Comparison of ENCODE assay signal across 22 cellular contexts in genomic region chr9:117729375-117729774, GRCh38. TPM values are rescaled to one million over a fixed set of nuclear protein-coding genes. Genes with fewer than 3 reads are reported as not detected.
DNase-seq lines count a peak whose midpoint lies in the region; ATAC-seq, FAIRE-seq and TF ChIP-seq lines count a peak whose summit lies in the region.
"Had no signal": no experiment of that assay in that cellular context is flagged by ENCODE, and none has a peak within 500 bp of the region (broad histone marks: within the 10 kb centered on the region; RNA-seq: fewer than 3 reads in every experiment).

No MANE protein-coding gene starts in this region.

- no peak overlapping the region for H2BK120ac ChIP-seq in H1 (replicated peaks; ENCODE audit: low read depth, low read length)

- 53 to 62% (median 60%) methylated on average over 2 of the region's 2 CpGs for WGBS in heart left ventricle, 4 donors
- 85% methylated on average over 2 of the region's 2 CpGs; no CpG with 5 or more reads in 1 of the 2 experiments for WGBS in H1 (ENCODE audit: extremely low coverage in 1 of 2, insufficient coverage in 1 of 2, insufficient read length in 1 of 2, insufficient replicate concordance in 2 of 2, low coverage in 1 of 2, low lambda C conversion rate in 2 of 2, missing lambda C conversion rate in 1 of 2), 2 experiments

- no peak overlapping the region for H2BK20ac ChIP-seq in H1 (ENCODE audit: low read length)

- POLR2A ChIA-PET in H1 (lab: Charles Lee; ENCODE audit: partially characterized antibody): no interaction called here

- no peak overlapping the region for H4K5ac ChIP-seq in H1 (ENCODE audit: insufficient read length, low read depth, low read length)

- TF ChIP-seq RAD21 in H1 (IDR thresholded peaks at IDR 0.05 in 1 of 2, conservative IDR thresholded peaks at IDR 0.05 in 1 of 2; ENCODE audit: low read depth in 2 of 2, low read length in 2 of 2): no peak

- H3K9me3 ChIP-seq in heart left ventricle (no peaks in the 10 kb centered on the region), left ventricle myocardium inferior (replicated peaks) (no peaks in the 10 kb centered on the region), right atrium auricular region (no peaks in the 10 kb centered on the region), H1 (ENCODE audit: insufficient read depth in 2 of 2, low read depth in 1 of 2, low read length in 1 of 2) (no peaks in the 10 kb centered on the region)
- H3K9me3 ChIP-seq: A549; BLaER1 treated with 17β-estradiol and CSF1 and Interleukin-3, amounts not matched to agents 10 nM and 100 nM; Caco-2 had no signal

- no peak overlapping the region for H3K4me2 ChIP-seq in H1 (ENCODE audit: insufficient read depth in 1 of 2, low read depth in 2 of 2, low read length in 2 of 2)
- H3K4me2 ChIP-seq: A549 had no signal

- no peak overlapping the region for H2BK12ac ChIP-seq in H1 (ENCODE audit: low read depth, low read length)

- H3K56ac ChIP-seq in H1 (replicated peaks; ENCODE audit: insufficient read length, low read depth, low read length): no peak overlapping the region

- H2BK5ac ChIP-seq in H1 (ENCODE audit: low read depth, low read length): no peak overlapping the region

- peak in 3 of 4 donors; percentile 43 to 62 (median 60) for ATAC-seq in heart left ventricle
- no peak for ATAC-seq in HG03175 (IDR thresholded peaks at IDR 0.05; ENCODE audit: unreplicated experiment)
- ATAC-seq: A549; CD8-positive, alpha-beta T cell had no signal

- CTCF ChIA-PET in H1 (lab: Charles Lee; ENCODE audit: partially characterized antibody): no interaction called here

- no peak overlapping the region for H3K23ac ChIP-seq in H1 (ENCODE audit: insufficient read length)

- H3K4me1 ChIP-seq in heart left ventricle: peaks cover 0 to 27% (median 8%) of the 10 kb centered on the region in 12 donors
- peaks cover 29% of the 10 kb centered on the region for H3K4me1 ChIP-seq in left ventricle myocardium inferior
- peaks cover 0 to 41% of the 10 kb centered on the region in 2 donors for H3K4me1 ChIP-seq in right atrium auricular region
- peaks cover 0 to 3% (median 0%) of the 10 kb centered on the region in 4 experiments; a peak in 2 of 7 replicates for H3K4me1 ChIP-seq in H1 (replicated peaks in 1 of 4; ENCODE audit: control insufficient read depth in 3 of 4, insufficient read depth in 4 of 4, low read length in 3 of 4)
- H3K4me1 ChIP-seq: A549, Caco-2 had no signal

- H3K4me3 ChIP-seq in heart left ventricle: no peak overlapping the region
- H3K4me3 ChIP-seq in left ventricle myocardium inferior: no peak overlapping the region
- H3K4me3 ChIP-seq in right atrium auricular region: no peak overlapping the region
- no peak overlapping the region for H3K4me3 ChIP-seq in H1 (ENCODE audit: extremely low read depth in 1 of 4, insufficient read depth in 2 of 4, low read depth in 3 of 4, low read length in 4 of 4)
- H3K4me3 ChIP-seq in H7 (ENCODE audit: insufficient read depth, low read depth, low read length): no peak overlapping the region
- H3K4me3 ChIP-seq: A549; BLaER1 treated with 17β-estradiol and CSF1 and Interleukin-3, amounts not matched to agents 10 nM and 100 nM had no signal

- peak overlapping the region; percentile 13; the same call in 1 of the 2 replicates for H2AFZ ChIP-seq in H1 (ENCODE audit: low read length)

- no peak overlapping the region for H4K91ac ChIP-seq in H1 (replicated peaks; ENCODE audit: insufficient read length, low read length)

- H3K79me2 ChIP-seq in H1 (ENCODE audit: control insufficient read depth in 1 of 2, insufficient read depth in 2 of 2, low read length in 2 of 2): no peaks in the 10 kb centered on the region

- no peak for FAIRE-seq in H1 (lab: Jason Lieb, UNC)
- FAIRE-seq: A549, D721Med, G401.6, GM12891 had no signal

- peak overlapping the region in 1 of 12 donors; percentile 24 for H3K27ac ChIP-seq in heart left ventricle
- no peak overlapping the region for H3K27ac ChIP-seq in left ventricle myocardium inferior (replicated peaks)
- peak overlapping the region; percentile 28 to 58 for H3K27ac ChIP-seq in right atrium auricular region
- H3K27ac ChIP-seq in H1 (ENCODE audit: low read depth, low read length): no peak overlapping the region
- H3K27ac ChIP-seq: 22Rv1; A549; BLaER1 treated with 17β-estradiol and CSF1 and Interleukin-3, amounts not matched to agents 10 nM and 100 nM; C4-2B had no signal

- H3K36me3 ChIP-seq in heart left ventricle (no peaks in the 10 kb centered on the region), left ventricle myocardium inferior (no peaks in the 10 kb centered on the region), right atrium auricular region (no peaks in the 10 kb centered on the region), H1 (ENCODE audit: control insufficient read depth in 2 of 4, insufficient read depth in 4 of 4, low read length in 3 of 4) (no peaks in the 10 kb centered on the region), H7 (replicated peaks; ENCODE audit: control insufficient read depth, insufficient read depth, low read length) (no peaks in the 10 kb centered on the region)
- H3K36me3 ChIP-seq: BLaER1 treated with 17β-estradiol and CSF1 and Interleukin-3, amounts not matched to agents 10 nM and 100 nM had no signal

- H3K14ac ChIP-seq in H1 (ENCODE audit: insufficient read length): no peak overlapping the region

- TF ChIP-seq POLR2A in heart left ventricle (IDR thresholded peaks at IDR 0.05) (no peak), H1 (IDR thresholded peaks at IDR 0.05; ENCODE audit: control extremely low read depth in 1 of 2, low read depth in 2 of 2, low read length in 2 of 2) (no peak)

- H3K27me3 ChIP-seq in heart left ventricle (no peaks in the 10 kb centered on the region), left ventricle myocardium inferior (ENCODE audit: low read depth) (no peaks in the 10 kb centered on the region), right atrium auricular region (no peaks in the 10 kb centered on the region), H1 (replicated peaks in 1 of 4; ENCODE audit: control insufficient read depth in 3 of 4, extremely low read depth in 1 of 4, insufficient read depth in 3 of 4, low read length in 3 of 4) (no peaks in the 10 kb centered on the region), H7 (ENCODE audit: control insufficient read depth, insufficient read depth, low read length) (no peaks in the 10 kb centered on the region)
- H3K27me3 ChIP-seq: BLaER1 treated with 17β-estradiol and CSF1 and Interleukin-3, amounts not matched to agents 10 nM and 100 nM had no signal

- H4K8ac ChIP-seq in H1 (ENCODE audit: extremely low read depth, insufficient read depth, low read length): no peak overlapping the region

- TF ChIP-seq CTCF in heart left ventricle (IDR thresholded peaks at IDR 0.05) (no peak), left ventricle myocardium inferior (IDR thresholded peaks at IDR 0.05; ENCODE audit: borderline replicate concordance) (no peak), right atrium auricular region (IDR thresholded peaks at IDR 0.05) (no peak), H1 (IDR thresholded peaks at IDR 0.05; ENCODE audit: control extremely low read depth in 1 of 3, insufficient read depth in 1 of 3, low read depth in 1 of 3, low read length in 3 of 3) (no peak)

- no peak overlapping the region for H3K18ac ChIP-seq in H1 (ENCODE audit: extremely low read depth, low read length)

- H3K9ac ChIP-seq in H1 (replicated peaks in 1 of 4; ENCODE audit: extremely low read depth in 1 of 4, low read depth in 3 of 4, low read length in 3 of 4): no peak overlapping the region
- H3K9ac ChIP-seq: BLaER1 treated with 17β-estradiol and CSF1 and Interleukin-3, amounts not matched to agents 10 nM and 100 nM had no signal

- intact Hi-C loops in heart left ventricle (cut with DNase I): no loop called here
- intact Hi-C loops in left ventricle myocardium inferior (cut with micrococcal nuclease): no loop called here
- intact Hi-C loops in cardiac septum (cut with DNase I): no loop called here

- DNase-seq in heart left ventricle: peak in 1 of 5 donors; percentile 27
- DNase-seq in left ventricle myocardium inferior: no peak
- DNase-seq in right atrium auricular region (ENCODE audit: low spot score): no peak
- no peak for DNase-seq in cardiac septum (ENCODE audit: low spot score)
- no peak for DNase-seq in H1 (ENCODE audit: low read depth in 1 of 2, low spot score in 2 of 2)
- DNase-seq in myocyte (ENCODE audit: low read depth): peak; percentile 67
- DNase-seq in H7: no peak
- DNase-seq: AML-193; Caco-2; Calu3; CD4-positive, alpha-beta T cell; CD8-positive, alpha-beta T cell; DMS79 treated with DMSO at 0.1 percent for 48 hours; GF-D8 had no signal

- no peaks in the 10 kb centered on the region for H3K79me1 ChIP-seq in H1 (ENCODE audit: low read depth, low read length)

- TF ChIP-seq EP300 in H1 (IDR thresholded peaks at IDR 0.05; ENCODE audit: borderline replicate concordance in 1 of 2, low read depth in 2 of 2, low read length in 2 of 2): no peak

- H2BK15ac ChIP-seq in H1 (ENCODE audit: low read length): no peak overlapping the region

- no peaks in the 10 kb centered on the region for H3K23me2 ChIP-seq in H1 (ENCODE audit: low read depth, low read length)

- H2AK5ac ChIP-seq in H1 (ENCODE audit: low read depth, low read length): no peak overlapping the region

- no peaks in the 10 kb centered on the region for H4K20me1 ChIP-seq in H1 (replicated peaks in 1 of 2; ENCODE audit: control insufficient read depth in 1 of 2, insufficient read depth in 2 of 2, low read length in 2 of 2)
- H4K20me1 ChIP-seq: BLaER1 treated with 17β-estradiol and CSF1 and Interleukin-3, amounts not matched to agents 10 nM and 100 nM had no signal

- no peak overlapping the region for H3K4ac ChIP-seq in H1 (replicated peaks; ENCODE audit: insufficient read length, low read depth, low read length)

RNA-seq across cellular contexts. Expression of gene TLR4, which starts 25.2 kb away (rescaled TPM):
- 10 to 100 TPM in 6 of 9 donors, 1 to 10 TPM in 3; 8.5 to 37.4 (median 11.0) TPM for total RNA-seq in heart left ventricle
- 1 to 10 TPM; 2.0 to 3.2 TPM for polyA plus RNA-seq in heart left ventricle
- 14.2 TPM for total RNA-seq in left ventricle myocardium inferior
- 10 to 100 TPM; 13.4 to 20.0 TPM for total RNA-seq in right atrium auricular region
- 7.5 TPM for total RNA-seq in cardiac septum
- 0.17 and 0.19 TPM in 2 replicates for total RNA-seq in H1 (2021; fragmentation: NEBNext Ultra II Directional; extraction: Animal tissue kit (Norgen Biotek cat#: 25700))
- polyA plus RNA-seq in H1 (2011; rRNA removed): under 0.01 and 0.02 TPM in 2 replicates
- polyA plus RNA-seq in H1 (2011; cell fraction: cytosol; rRNA removed): not detected
- polyA plus RNA-seq in H1 (2011; cell fraction: nucleus; rRNA removed): not detected
- 0.04 to 0.14 TPM in 2 of 4 replicates, not detected in the others for polyA plus RNA-seq in H1 (2012, experiment 1 of 2)
- 0.04 TPM for polyA plus RNA-seq in H1 (2012, experiment 2 of 2)
- 0.22 TPM for polyA plus RNA-seq in H1 (2013, experiment 1 of 2)
- polyA plus RNA-seq in H1 (2013, experiment 2 of 2): 0.24 TPM
- polyA minus RNA-seq in H1 (2011; rRNA and poly(A)+ RNA removed): 0.07 and 0.09 TPM in 2 replicates
- polyA minus RNA-seq in H1 (2011; cell fraction: cytosol; rRNA and poly(A)+ RNA removed): not detected
- 0.70 TPM for polyA minus RNA-seq in H1 (2011; cell fraction: nucleus; rRNA and poly(A)+ RNA removed)
- 7.9 and 11.9 TPM in 2 replicates for total RNA-seq in myocyte
- polyA plus RNA-seq in myocyte (2012): 6.0 TPM
- total RNA-seq in H7 (2014; rRNA removed; shearing (Covaris generic)): 0.07 TPM in 1 of 2 replicates, not detected in the other
- total RNA-seq: Caco-2 had no signal

Comparison
In these comparisons a context has a peak if more than half of its experiments do, and no peak if none do; other contexts are left out.
1. H3K27ac ChIP-seq: peak in right atrium auricular region (2 of 2); none in left ventricle myocardium inferior (single experiment) and H1 (single experiment).